9 cellular contexts compared by ENCODE assay signal in the genomic region with DNA sequence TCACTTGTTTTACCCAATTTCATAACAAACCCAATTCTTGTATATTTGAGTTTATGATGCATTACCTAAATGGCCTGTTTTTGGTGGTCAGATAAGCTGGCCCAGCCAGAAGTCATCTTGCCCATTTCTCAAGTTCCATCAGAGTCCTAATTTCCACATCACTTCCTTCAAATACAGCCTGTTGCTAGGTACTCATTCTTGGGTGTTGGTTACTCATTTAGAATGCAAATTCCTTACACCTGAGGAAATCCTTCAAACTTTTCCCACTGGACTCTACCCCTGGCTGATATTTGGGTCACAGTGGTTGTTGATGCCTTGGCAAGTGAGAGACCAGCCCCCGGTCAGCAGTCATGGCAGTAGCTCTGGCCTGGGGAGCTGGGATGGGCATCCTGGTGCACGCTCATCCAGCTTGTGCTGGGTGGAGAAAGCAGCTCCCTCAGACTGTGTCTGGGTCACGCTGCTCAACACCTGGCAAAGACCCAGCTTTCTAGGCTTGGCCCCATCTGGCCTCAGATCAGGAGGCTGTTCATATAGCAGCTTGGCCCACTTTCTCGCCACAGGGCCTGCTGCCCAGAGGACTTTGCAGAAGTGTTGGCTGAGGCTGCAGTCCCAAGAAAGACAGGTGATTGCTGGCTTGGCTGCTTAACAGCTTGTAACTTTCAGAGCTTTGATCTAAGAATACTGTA. TPM values are rescaled to one million over a fixed set of nuclear protein-coding genes. Genes with fewer than 3 reads are reported as not detected.
A peak's percentile ranks its signal among the peaks of the same experiment; 100 is the strongest.
DNase-seq lines count a peak whose midpoint lies in the region; ATAC-seq and TF ChIP-seq lines count a peak whose summit lies in the region.
"Had no signal": no experiment of that assay in that cellular context is flagged by ENCODE, and none has a peak within 500 bp of the region (broad histone marks: within the 10 kb centered on the region; RNA-seq: fewer than 3 reads in every experiment).

No MANE protein-coding gene starts in this region.

- H3K36me3 Mint-ChIP-seq in activated T-cell treated with anti-CD3 and anti-CD28 coated beads, Interleukin-2, amount 50 U/mL, for 72 hours (ENCODE audit: insufficient read depth in 2 of 2): peaks cover 5 to 17% of the 10 kb centered on the region in 2 donors
- H3K36me3 Mint-ChIP-seq in activated T-cell treated with anti-CD3 and anti-CD28 coated beads, Interleukin-2, amount 50 U/mL, for 4 hours (ENCODE audit: insufficient read depth): peaks cover 16% of the 10 kb centered on the region
- H3K36me3 Mint-ChIP-seq in memory B cell: peaks cover 20% of the 10 kb centered on the region
- peaks cover 18% of the 10 kb centered on the region for H3K36me3 Mint-ChIP-seq in osteocyte (ENCODE audit: unreplicated experiment)

- no peak overlapping the region for H3K4me3 ChIP-seq in choroid plexus epithelial cell (ENCODE audit: low read depth, low read length)
- H3K4me3 ChIP-seq: BLaER1 had no signal

- H3K9me3 Mint-ChIP-seq in activated T-cell treated with anti-CD3 and anti-CD28 coated beads, Interleukin-2, amount 50 U/mL, for 72 hours: no peaks in the 10 kb centered on the region
- H3K9me3 Mint-ChIP-seq in activated T-cell treated with anti-CD3 and anti-CD28 coated beads, Interleukin-2, amount 50 U/mL, for 4 hours: no peaks in the 10 kb centered on the region
- no peaks in the 10 kb centered on the region for H3K9me3 Mint-ChIP-seq in memory B cell
- no peaks in the 10 kb centered on the region for H3K9me3 Mint-ChIP-seq in osteocyte (ENCODE audit: unreplicated experiment)

- no peak overlapping the region for H3K4me3 Mint-ChIP-seq in activated T-cell treated with anti-CD3 and anti-CD28 coated beads, Interleukin-2, amount 50 U/mL, for 72 hours
- no peak overlapping the region for H3K4me3 Mint-ChIP-seq in activated T-cell treated with anti-CD3 and anti-CD28 coated beads, Interleukin-2, amount 50 U/mL, for 4 hours
- H3K4me3 Mint-ChIP-seq in memory B cell (no peak overlapping the region), osteocyte (ENCODE audit: unreplicated experiment) (no peak overlapping the region)

- H3K27me3 Mint-ChIP-seq in activated T-cell treated with anti-CD3 and anti-CD28 coated beads, Interleukin-2, amount 50 U/mL, for 72 hours (ENCODE audit: low read depth): no peaks in the 10 kb centered on the region
- H3K27me3 Mint-ChIP-seq in activated T-cell treated with anti-CD3 and anti-CD28 coated beads, Interleukin-2, amount 50 U/mL, for 4 hours (ENCODE audit: low read depth): no peaks in the 10 kb centered on the region
- H3K27me3 Mint-ChIP-seq in memory B cell: no peaks in the 10 kb centered on the region
- H3K27me3 Mint-ChIP-seq in osteocyte (ENCODE audit: unreplicated experiment): no peaks in the 10 kb centered on the region

- H3K27ac Mint-ChIP-seq in activated T-cell treated with anti-CD3 and anti-CD28 coated beads, Interleukin-2, amount 50 U/mL, for 72 hours: peak overlapping the region; percentile 15
- H3K27ac Mint-ChIP-seq in memory B cell: peak overlapping the region; percentile 56
- H3K27ac Mint-ChIP-seq in osteocyte (ENCODE audit: unreplicated experiment): no peak overlapping the region

- no peak for TF ChIP-seq CTCF in choroid plexus epithelial cell (conservative IDR thresholded peaks at IDR 0.05; ENCODE audit: low read depth, low read length)
- TF ChIP-seq CTCF in osteocyte (IDR thresholded peaks at IDR 0.05): no peak

- DNase-seq in activated T-cell treated with anti-CD3 and anti-CD28 coated beads, Interleukin-2, amount 50 U/mL, for 72 hours: no peak
- no peak for DNase-seq in activated T-cell treated with anti-CD3 and anti-CD28 coated beads, Interleukin-2, amount 50 U/mL, for 4 hours
- peak; percentile 73 for DNase-seq in choroid plexus epithelial cell (ENCODE audit: low read depth)
- DNase-seq in memory B cell (ENCODE audit: low spot score in 2 of 2): no peak
- peak; percentile 72 for DNase-seq in ureter (ENCODE audit: low spot score)
- DNase-seq in osteocyte (ENCODE audit: extremely low spot score, unreplicated experiment): no peak

- ATAC-seq in activated T-cell treated with anti-CD3 and anti-CD28 coated beads, Interleukin-2, amount 50 U/mL, for 72 hours (replicated peaks in 1 of 2): no peak
- no peak for ATAC-seq in activated T-cell treated with anti-CD3 and anti-CD28 coated beads, Interleukin-2, amount 50 U/mL, for 4 hours
- ATAC-seq in memory B cell (ENCODE audit: low read depth) (no peak), GM21423 (IDR thresholded peaks at IDR 0.05; ENCODE audit: unreplicated experiment) (no peak), HG02885 (IDR thresholded peaks at IDR 0.05; ENCODE audit: poor library complexity, unreplicated experiment) (no peak)

- no peaks in the 10 kb centered on the region for H3K4me1 Mint-ChIP-seq in activated T-cell treated with anti-CD3 and anti-CD28 coated beads, Interleukin-2, amount 50 U/mL, for 72 hours (ENCODE audit: low read depth)
- no peaks in the 10 kb centered on the region for H3K4me1 Mint-ChIP-seq in activated T-cell treated with anti-CD3 and anti-CD28 coated beads, Interleukin-2, amount 50 U/mL, for 4 hours (ENCODE audit: low read depth)
- H3K4me1 Mint-ChIP-seq in memory B cell (no peaks in the 10 kb centered on the region), osteocyte (ENCODE audit: unreplicated experiment) (peaks cover 18% of the 10 kb centered on the region)

RNA-seq across cellular contexts. Expression of a gene that starts 25.8 kb away (rescaled TPM):
- total RNA-seq in activated T-cell treated with anti-CD3 and anti-CD28 coated beads, Interleukin-2, amount 50 U/mL, for 72 hours: 100 to 1,000 TPM; 104 to 126 TPM
- total RNA-seq in activated T-cell treated with anti-CD3 and anti-CD28 coated beads, Interleukin-2, amount 50 U/mL, for 4 hours: 10 to 100 TPM; 65.9 to 76.9 (median 73.2) TPM
- total RNA-seq in ureter (204 TPM), osteocyte (168 and 179 TPM in 2 replicates)

Comparison
In these comparisons a context has a peak if more than half of its experiments do, and no peak if none do; other contexts are left out.
1. DNase-seq: peak in choroid plexus epithelial cell (single experiment) and ureter (single experiment); none in activated T-cell treated with anti-CD3 and anti-CD28 coated beads, Interleukin-2, amount 50 U/mL, for 72 hours (0 of 2), activated T-cell treated with anti-CD3 and anti-CD28 coated beads, Interleukin-2, amount 50 U/mL, for 4 hours (single experiment), memory B cell (0 of 2) and osteocyte (single experiment).